Comparison of ENCODE assay signal across 8 cellular contexts in genomic region chr6:108119212-108120141, GRCh38. TPM values are rescaled to one million over a fixed set of nuclear protein-coding genes. Genes with fewer than 3 reads are reported as not detected.
DNase-seq lines count a peak whose midpoint lies in the region; ATAC-seq lines count a peak whose summit lies in the region.

No MANE protein-coding gene starts in this region.

- H3K27ac Mint-ChIP-seq in T-helper 1 cell treated with Interleukin-12 subunit alpha and Interleukin-12 subunit beta and Interleukin-4 antibody, amounts not matched to agents 30 μg/mL and 1 μg/mL, for 36 hours, result peak overlapping the region; percentile 41
- H3K27ac Mint-ChIP-seq in activated naive CD8-positive, alpha-beta T cell treated with anti-CD3 and anti-CD28 coated beads, Interleukin-2, amount 50 U/mL, for 24 hours, result peak overlapping the region; percentile 47
- peak overlapping the region in 1 of 6 donors; percentile 2 for H3K27ac Mint-ChIP-seq in immature natural killer cell
- H3K27ac Mint-ChIP-seq in stimulated activated naive B cell treated with anti-CD40 and anti-IgM and Interleukin-4, amounts not matched to agents 10 μg/mL and 1 μg/mL and 100 μg/mL, for 72 hours, result peak overlapping the region; percentile 92

- peak overlapping the region; percentile 81 for H3K4me3 Mint-ChIP-seq in T-helper 1 cell treated with Interleukin-12 subunit alpha and Interleukin-12 subunit beta and Interleukin-4 antibody, amounts not matched to agents 30 μg/mL and 1 μg/mL, for 36 hours
- H3K4me3 Mint-ChIP-seq in activated naive CD8-positive, alpha-beta T cell treated with anti-CD3 and anti-CD28 coated beads, Interleukin-2, amount 50 U/mL, for 24 hours, result peak overlapping the region; percentile 81
- peak overlapping the region; percentile 84 to 94 (median 89) for H3K4me3 Mint-ChIP-seq in immature natural killer cell
- peak overlapping the region; percentile 88 to 94 for H3K4me3 Mint-ChIP-seq in stimulated activated naive B cell treated with anti-CD40 and anti-IgM and Interleukin-4, amounts not matched to agents 10 μg/mL and 1 μg/mL and 100 μg/mL, for 72 hours

- DNase-seq in T-helper 1 cell (no peak), immature natural killer cell (no peak)
- DNase-seq in activated naive CD8-positive, alpha-beta T cell treated with anti-CD3 and anti-CD28 coated beads, Interleukin-2, amount 50 U/mL, for 24 hours, result peak; percentile 14
- no peak for DNase-seq in stimulated activated naive B cell treated with anti-CD40 and anti-IgM and Interleukin-4, amounts not matched to agents 10 μg/mL and 1 μg/mL and 100 μg/mL, for 72 hours

- peaks cover 24% of the 10 kb centered on the region for H3K4me1 Mint-ChIP-seq in T-helper 1 cell treated with Interleukin-12 subunit alpha and Interleukin-12 subunit beta and Interleukin-4 antibody, amounts not matched to agents 30 μg/mL and 1 μg/mL, for 36 hours (ENCODE audit: low read depth)
- peaks cover 40% of the 10 kb centered on the region for H3K4me1 Mint-ChIP-seq in activated naive CD8-positive, alpha-beta T cell treated with anti-CD3 and anti-CD28 coated beads, Interleukin-2, amount 50 U/mL, for 24 hours
- peaks cover 38 to 46% of the 10 kb centered on the region in 2 donors for H3K4me1 Mint-ChIP-seq in immature natural killer cell
- H3K4me1 Mint-ChIP-seq in stimulated activated naive B cell treated with anti-CD40 and anti-IgM and Interleukin-4, amounts not matched to agents 10 μg/mL and 1 μg/mL and 100 μg/mL, for 72 hours, result peaks cover 43 to 53% of the 10 kb centered on the region in 2 donors

- peaks cover 7% of the 10 kb centered on the region for H3K36me3 Mint-ChIP-seq in T-helper 1 cell treated with Interleukin-12 subunit alpha and Interleukin-12 subunit beta and Interleukin-4 antibody, amounts not matched to agents 30 μg/mL and 1 μg/mL, for 36 hours (ENCODE audit: low read depth)
- H3K36me3 Mint-ChIP-seq in activated naive CD8-positive, alpha-beta T cell treated with anti-CD3 and anti-CD28 coated beads, Interleukin-2, amount 50 U/mL, for 24 hours (ENCODE audit: low read depth), result no peaks in the 10 kb centered on the region
- H3K36me3 Mint-ChIP-seq in immature natural killer cell, result peaks cover 4 to 6% (median 4%) of the 10 kb centered on the region in 3 donors
- peaks cover 0 to 3% of the 10 kb centered on the region in 2 donors for H3K36me3 Mint-ChIP-seq in stimulated activated naive B cell treated with anti-CD40 and anti-IgM and Interleukin-4, amounts not matched to agents 10 μg/mL and 1 μg/mL and 100 μg/mL, for 72 hours

- no peaks in the 10 kb centered on the region for H3K9me3 Mint-ChIP-seq in T-helper 1 cell treated with Interleukin-12 subunit alpha and Interleukin-12 subunit beta and Interleukin-4 antibody, amounts not matched to agents 30 μg/mL and 1 μg/mL, for 36 hours
- H3K9me3 Mint-ChIP-seq in activated naive CD8-positive, alpha-beta T cell treated with anti-CD3 and anti-CD28 coated beads, Interleukin-2, amount 50 U/mL, for 24 hours, result no peaks in the 10 kb centered on the region
- H3K9me3 Mint-ChIP-seq in immature natural killer cell, result no peaks in the 10 kb centered on the region
- no peaks in the 10 kb centered on the region for H3K9me3 Mint-ChIP-seq in stimulated activated naive B cell treated with anti-CD40 and anti-IgM and Interleukin-4, amounts not matched to agents 10 μg/mL and 1 μg/mL and 100 μg/mL, for 72 hours

- H3K27me3 Mint-ChIP-seq in T-helper 1 cell treated with Interleukin-12 subunit alpha and Interleukin-12 subunit beta and Interleukin-4 antibody, amounts not matched to agents 30 μg/mL and 1 μg/mL, for 36 hours (ENCODE audit: low read depth), result peaks cover 97% of the 10 kb centered on the region
- H3K27me3 Mint-ChIP-seq in activated naive CD8-positive, alpha-beta T cell treated with anti-CD3 and anti-CD28 coated beads, Interleukin-2, amount 50 U/mL, for 24 hours, result peaks cover 90% of the 10 kb centered on the region
- H3K27me3 Mint-ChIP-seq in immature natural killer cell (ENCODE audit: low read depth in 3 of 3), result peaks cover 31 to 61% (median 40%) of the 10 kb centered on the region in 3 donors
- peaks cover 69 to 85% of the 10 kb centered on the region in 2 donors for H3K27me3 Mint-ChIP-seq in stimulated activated naive B cell treated with anti-CD40 and anti-IgM and Interleukin-4, amounts not matched to agents 10 μg/mL and 1 μg/mL and 100 μg/mL, for 72 hours

- no peak for ATAC-seq in activated naive CD8-positive, alpha-beta T cell treated with anti-CD3 and anti-CD28 coated beads, Interleukin-2, amount 50 U/mL, for 24 hours
- no peak for ATAC-seq in stimulated activated naive B cell treated with anti-CD40 and anti-IgM and Interleukin-4, amounts not matched to agents 10 μg/mL and 1 μg/mL and 100 μg/mL, for 72 hours (replicated peaks)
- ATAC-seq in GM18502 (IDR thresholded peaks at IDR 0.05; ENCODE audit: poor library complexity, unreplicated experiment), result no peak
- no peak for ATAC-seq in HG03097 (IDR thresholded peaks at IDR 0.05; ENCODE audit: low FRiP score, unreplicated experiment)
- ATAC-seq in GM21381 (IDR thresholded peaks at IDR 0.05; ENCODE audit: unreplicated experiment), result no peak

RNA-seq across cellular contexts. Expression of gene OSTM1, which starts 44.9 kb away (rescaled TPM):
- polyA plus RNA-seq in immature natural killer cell, result 10 to 100 TPM; 50.3 to 71.5 (median 64.6) TPM

RNA-seq across cellular contexts. Expression of gene NR2E1, which starts 46.3 kb away (rescaled TPM):
- not detected for polyA plus RNA-seq in immature natural killer cell
